Comparison of ENCODE assay signal across 21 cellular contexts in genomic region chr1:174079796-174080195, GRCh38.
"Had no signal": no experiment of that assay in that cellular context is flagged by ENCODE, and none has a peak within 500 bp of the region (broad histone marks: within the 10 kb centered on the region; RNA-seq: fewer than 3 reads in every experiment).

No MANE protein-coding gene starts in this region.

- H3K9ac ChIP-seq: KMS-11 had no signal

- H3K9me3 ChIP-seq: SJSA1 had no signal

- H3K4me2 ChIP-seq: KMS-11 had no signal

- H3K36me3 ChIP-seq: SJSA1 had no signal

- DNase-seq: Kasumi-1, MM.1S, NCI-H1092 treated with DMSO at 0.1 percent for 48 hours, NCI-H1417, NCI-H1436 treated with DMSO at 0.1 percent for 48 hours, NCI-H1694, NCI-H187 treated with DMSO at 0.1 percent for 48 hours, NCI-H2029 treated with DMSO at 0.1 percent for 48 hours, NCI-H2227 treated with DMSO at 0.1 percent for 48 hours, NCI-H510A, NCI-H524 treated with DMSO at 0.1 percent for 48 hours, NCI-H774, Right ventricle myocardium superior, RPMI8226, SIG-M5 had no signal

- H3K27me3 ChIP-seq: SJSA1 had no signal

- H3K27ac ChIP-seq: HL-60, KMS-11, SJSA1, SK-N-MC had no signal

- H3K4me3 ChIP-seq: SJSA1, SK-N-MC had no signal

- H3K4me1 ChIP-seq: SJSA1 had no signal

- FAIRE-seq: HTR-8/SVneo, RCC 7860 had no signal
